Comparison of ENCODE assay signal across 9 cellular contexts in the genomic region with DNA sequence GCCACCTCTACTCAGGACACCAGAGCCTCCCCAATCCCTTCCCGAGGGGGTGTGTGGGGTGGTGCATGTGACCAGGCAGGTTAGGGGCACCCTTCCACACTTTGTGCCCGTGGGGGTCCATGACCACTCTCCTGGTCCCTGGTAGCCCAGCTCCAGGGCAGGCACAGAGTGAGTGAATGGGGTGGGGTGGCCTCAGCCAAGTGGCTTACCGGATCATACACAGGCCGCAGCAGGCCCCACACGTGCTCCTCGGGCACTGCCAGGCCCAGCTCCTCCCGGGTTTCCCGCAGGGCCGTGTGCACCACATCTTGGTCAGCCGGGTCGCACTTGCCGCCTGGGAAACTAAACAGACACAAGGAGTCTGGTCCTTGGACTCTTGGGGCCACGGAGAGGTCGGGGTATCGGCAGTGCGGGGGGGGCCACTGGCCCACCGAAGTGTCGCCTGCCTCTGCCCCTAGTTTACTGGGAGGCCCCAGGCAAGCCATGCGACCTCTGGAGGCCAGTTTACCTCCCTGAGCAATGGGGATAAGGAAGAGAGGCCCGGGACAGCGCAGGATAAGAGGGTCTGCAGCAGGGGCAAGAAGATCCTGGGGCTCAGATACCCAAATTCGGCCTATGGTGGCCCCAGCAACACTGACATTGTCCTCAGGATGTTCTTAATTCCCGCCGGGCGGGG. TPM values are rescaled to one million over a fixed set of nuclear protein-coding genes. Genes with fewer than 3 reads are reported as not detected.
A peak's percentile ranks its signal among the peaks of the same experiment; 100 is the strongest.
DNase-seq lines count a peak whose midpoint lies in the region; ATAC-seq and TF ChIP-seq lines count a peak whose summit lies in the region.
"Had no signal": no experiment of that assay in that cellular context is flagged by ENCODE, and none has a peak within 500 bp of the region (broad histone marks: within the 10 kb centered on the region; RNA-seq: fewer than 3 reads in every experiment).

No MANE protein-coding gene starts in this region.

- no peaks in the 10 kb centered on the region for H3K9me3 Mint-ChIP-seq in activated CD4-positive, alpha-beta T cell treated with anti-CD3 and anti-CD28 coated beads, Interleukin-2, amount 10 ng/mL, durations not matched to agents 24 days and 14 days

- TF ChIP-seq POLR2A in lower leg skin (IDR thresholded peaks at IDR 0.05) = no peak
- no peak for TF ChIP-seq POLR2A in thyroid gland (IDR thresholded peaks at IDR 0.05)

- H3K36me3 Mint-ChIP-seq in activated CD4-positive, alpha-beta T cell treated with anti-CD3 and anti-CD28 coated beads, Interleukin-2, amount 10 ng/mL, durations not matched to agents 24 days and 14 days (ENCODE audit: low read depth) = no peaks in the 10 kb centered on the region

- H3K4me1 Mint-ChIP-seq in activated CD4-positive, alpha-beta T cell treated with anti-CD3 and anti-CD28 coated beads, Interleukin-2, amount 10 ng/mL, durations not matched to agents 24 days and 14 days = peaks cover 15% of the 10 kb centered on the region

- no peak for DNase-seq in activated CD4-positive, alpha-beta T cell treated with anti-CD3 and anti-CD28 coated beads, Interleukin-2, amount 10 ng/mL, durations not matched to agents 24 days and 14 days
- no peak for DNase-seq in activated CD4-positive, alpha-beta T cell treated with anti-CD3 and anti-CD28 coated beads, Interleukin-2, amount 50 U/mL, for 48 hours
- DNase-seq in astrocyte of the cerebellum (ENCODE audit: low read depth) (no peak), lower leg skin (ENCODE audit: low spot score in 2 of 2) (no peak), thyroid gland (no peak), omental fat pad (ENCODE audit: low spot score) (no peak), HPDE6-E6E7 (ENCODE audit: extremely low spot score) (no peak), NCI-H510A (lab: John Stamatoyannopoulos, UW) (no peak)

- H3K27ac Mint-ChIP-seq in activated CD4-positive, alpha-beta T cell treated with anti-CD3 and anti-CD28 coated beads, Interleukin-2, amount 10 ng/mL, durations not matched to agents 24 days and 14 days = peak overlapping the region; percentile 93

- WGBS in lower leg skin, 2 donors = 22 to 31% methylated on average over 14 to 21 of the region's 25 CpGs
- 47 to 60% methylated on average over 13 to 20 of the region's 25 CpGs for WGBS in thyroid gland, 2 donors

- peaks cover 5 to 28% of the 10 kb centered on the region in 2 donors for H3K4me1 ChIP-seq in thyroid gland

- H3K27ac ChIP-seq in thyroid gland = peak overlapping the region in 2 of 3 donors; percentile 7 to 89

- no peaks in the 10 kb centered on the region for H3K36me3 ChIP-seq in thyroid gland

- no peaks in the 10 kb centered on the region for H3K27me3 ChIP-seq in thyroid gland

- in situ Hi-C loops in astrocyte of the cerebellum (cut with HindIII; ENCODE audit: low sequenced_read_pairs) = no loop called here

- peak overlapping the region; percentile 50 for H3K4me3 ChIP-seq in astrocyte of the cerebellum (ENCODE audit: low read depth, low read length)
- peak overlapping the region; percentile 45 for H3K4me3 ChIP-seq in lower leg skin (ENCODE audit: low read depth, poor library complexity, severe bottlenecking)
- peak overlapping the region in 1 of 3 donors; percentile 53 for H3K4me3 ChIP-seq in thyroid gland (replicated peaks in 1 of 3)

- no peaks in the 10 kb centered on the region for H3K27me3 Mint-ChIP-seq in activated CD4-positive, alpha-beta T cell treated with anti-CD3 and anti-CD28 coated beads, Interleukin-2, amount 10 ng/mL, durations not matched to agents 24 days and 14 days

- TF ChIP-seq CTCF in astrocyte of the cerebellum (IDR thresholded peaks at IDR 0.05; ENCODE audit: low read depth, low read length, missing control alignments) (peak; percentile 77), lower leg skin (IDR thresholded peaks at IDR 0.05) (no peak), thyroid gland (IDR thresholded peaks at IDR 0.05) (no peak), omental fat pad (IDR thresholded peaks at IDR 0.05) (no peak)

- no peak for ATAC-seq in omental fat pad (ENCODE audit: low FRiP score)

- peak overlapping the region; percentile 86 for H3K4me3 Mint-ChIP-seq in activated CD4-positive, alpha-beta T cell treated with anti-CD3 and anti-CD28 coated beads, Interleukin-2, amount 10 ng/mL, durations not matched to agents 24 days and 14 days

- intact Hi-C loops in activated CD4-positive, alpha-beta T cell treated with anti-CD3 and anti-CD28 coated beads, Interleukin-2, amount 10 ng/mL, durations not matched to agents 24 days and 14 days (cut with micrococcal nuclease) = loop anchor here (1.0 to 2.0 kb wide), 2 partner anchors 22 to 46 kb away; partner anchors contain the start of genes GSTP1 and NDUFV1
- intact Hi-C loops in lower leg skin (cut with DNase I; ENCODE audit: low total_unique reads) (no loop called here), thyroid gland (cut with DNase I) (no loop called here)

- no peaks in the 10 kb centered on the region for H3K9me3 ChIP-seq in thyroid gland

RNA-seq across cellular contexts. Expression of gene NUDT8, which starts 0.9 kb away (rescaled TPM):
- total RNA-seq in activated CD4-positive, alpha-beta T cell treated with anti-CD3 and anti-CD28 coated beads, Interleukin-2, amount 10 ng/mL, durations not matched to agents 24 days and 14 days = 22.2 and 22.6 TPM in 2 replicates
- total RNA-seq in lower leg skin (10 to 100 TPM; 42.1 to 89.4 (median 55.1) TPM), thyroid gland (10 to 100 TPM; 16.7 to 67.7 (median 51.1) TPM), omental fat pad (10 to 100 TPM in 2 of 4 donors, 1 to 10 TPM in 2; 5.5 to 15.4 (median 9.7) TPM)

RNA-seq across cellular contexts. Expression of gene TBX10, which starts 10.7 kb away (rescaled TPM):
- not detected in 2 replicates for total RNA-seq in activated CD4-positive, alpha-beta T cell treated with anti-CD3 and anti-CD28 coated beads, Interleukin-2, amount 10 ng/mL, durations not matched to agents 24 days and 14 days
- not detected for total RNA-seq in lower leg skin
- not detected for total RNA-seq in thyroid gland
- total RNA-seq in omental fat pad = not detected
- total RNA-seq: glomerular endothelial cell had no signal

RNA-seq across cellular contexts. Expression of gene ACY3, which starts 21.7 kb away (rescaled TPM):
- 0.14 TPM in 1 of 2 replicates, not detected in the other for total RNA-seq in activated CD4-positive, alpha-beta T cell treated with anti-CD3 and anti-CD28 coated beads, Interleukin-2, amount 10 ng/mL, durations not matched to agents 24 days and 14 days
- 1 to 10 TPM in 1 of 4 donors, under 1 TPM in 1, not detected in 2; 0.34 to 1.3 TPM for total RNA-seq in lower leg skin
- not detected for total RNA-seq in thyroid gland
- not detected for total RNA-seq in omental fat pad
- total RNA-seq: glomerular endothelial cell had no signal

RNA-seq across cellular contexts. Expression of gene NDUFV1, which starts 22.1 kb away (rescaled TPM):
- total RNA-seq in activated CD4-positive, alpha-beta T cell treated with anti-CD3 and anti-CD28 coated beads, Interleukin-2, amount 10 ng/mL, durations not matched to agents 24 days and 14 days = 304 and 321 TPM in 2 replicates
- 100 to 1,000 TPM; 238 to 283 (median 269) TPM for total RNA-seq in lower leg skin
- total RNA-seq in thyroid gland = 100 to 1,000 TPM; 323 to 401 (median 356) TPM
- 100 to 1,000 TPM; 143 to 233 (median 165) TPM for total RNA-seq in omental fat pad

RNA-seq across cellular contexts. Expression of gene GSTP1, which starts 45.2 kb away (rescaled TPM):
- 305 and 312 TPM in 2 replicates for total RNA-seq in activated CD4-positive, alpha-beta T cell treated with anti-CD3 and anti-CD28 coated beads, Interleukin-2, amount 10 ng/mL, durations not matched to agents 24 days and 14 days
- 1,000 to 10,000 TPM; 1,126 to 2,386 (median 2,019) TPM for total RNA-seq in lower leg skin
- 1,000 to 10,000 TPM in 3 of 4 donors, 100 to 1,000 TPM in 1; 877 to 4,013 (median 1,716) TPM for total RNA-seq in thyroid gland
- total RNA-seq in omental fat pad = 100 to 1,000 TPM; 435 to 948 (median 670) TPM
